Comparison of ENCODE assay signal across 1 cellular context in the genomic region with DNA sequence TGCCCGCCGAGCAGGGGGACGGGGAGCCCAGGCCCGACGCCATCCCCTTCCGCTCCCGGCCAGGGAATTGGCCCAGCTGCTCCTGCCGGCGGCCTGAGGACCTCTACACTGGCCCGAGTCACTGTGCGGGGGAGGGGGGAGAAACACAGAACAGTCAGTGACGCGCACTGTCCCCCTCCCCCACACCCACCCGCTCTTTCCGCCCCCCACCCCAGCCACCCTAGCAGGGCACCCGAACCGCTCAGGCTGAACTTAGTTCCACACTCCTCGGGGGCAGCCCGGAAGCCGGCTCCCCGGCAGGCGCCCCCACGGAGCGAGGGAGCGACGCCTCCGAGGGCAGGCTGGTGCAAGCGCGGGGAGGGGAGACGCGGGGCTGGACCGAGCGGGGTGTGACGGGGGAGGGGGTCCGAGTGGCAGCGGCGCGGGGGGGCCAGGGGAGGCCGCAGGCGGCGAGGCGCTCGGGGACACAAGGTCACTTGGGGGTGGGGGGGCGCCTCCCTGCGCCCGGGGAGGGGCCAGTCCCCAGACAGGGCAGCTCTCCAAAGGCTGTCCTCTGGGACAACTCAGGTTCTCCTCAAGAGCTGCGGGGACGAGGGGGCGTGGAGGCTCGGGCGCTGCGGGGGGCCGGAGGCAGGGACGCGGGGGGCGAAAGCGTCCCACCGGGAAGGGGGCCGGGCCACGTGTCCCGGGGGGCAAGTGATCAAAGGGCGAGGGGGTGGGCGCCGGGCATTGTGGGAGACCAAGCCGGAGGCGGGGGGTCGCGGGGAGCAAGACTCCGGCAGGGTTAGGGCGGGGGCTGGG.
TF ChIP-seq lines count a peak whose summit lies in the region.

No MANE protein-coding gene starts in this region.

TF ChIP-seq in neural cell, 6 proteins besides CTCF, POLR2A, EP300 and RAD21 (continued from another document):
- no peak for TF ChIP-seq REST (IDR thresholded peaks at IDR 0.05; ENCODE audit: borderline replicate concordance)
